Comparison of ENCODE assay signal across 8 cellular contexts in genomic region chr19:53192771-53193533, GRCh38. TPM values are rescaled to one million over a fixed set of nuclear protein-coding genes. Genes with fewer than 3 reads are reported as not detected.
A peak's percentile ranks its signal among the peaks of the same experiment; 100 is the strongest.
DNase-seq lines count a peak whose midpoint lies in the region; ATAC-seq and TF ChIP-seq lines count a peak whose summit lies in the region.

TSS of gene ZNF665 (minus strand) at chr19:53193358. CDS start at chr19:53182898, 10,460 bp downstream.

- DNase-seq in NCI-H748 treated with DMSO at 0.1 percent for 48 hours (lab: John Stamatoyannopoulos, UW) (peak; percentile 78), epidermal melanocyte (ENCODE audit: insufficient read length, low spot score) (peak; percentile 50)
- peak; percentile 80 for DNase-seq in activated CD8-positive, alpha-beta memory T cell treated with anti-CD3 and anti-CD28 coated beads, Interleukin-2, amount 50 U/mL, for 48 hours
- peak; percentile 66 for DNase-seq in stimulated activated CD8-positive, alpha-beta memory T cell treated with anti-CD3 and anti-CD28 coated beads, Interleukin-12 subunit alpha, Interleukin-12 subunit beta, amount 100 ng/mL, for 1 hour (ENCODE audit: low read depth)

- peak; percentile 58 for ATAC-seq in GM19023 (IDR thresholded peaks at IDR 0.05; ENCODE audit: unreplicated experiment)
- ATAC-seq in GM18867 (IDR thresholded peaks at IDR 0.05; ENCODE audit: unreplicated experiment): no peak

- 9 to 15% methylated on average over 44 to 45 of the region's 53 CpGs for WGBS in mesodermal cell (ENCODE audit: insufficient coverage in 2 of 2), 2 experiments

- peaks cover 17% of the 10 kb centered on the region for H3K36me3 ChIP-seq in mesodermal cell (ENCODE audit: control insufficient read depth, insufficient read depth, low read length)

- H3K4me1 ChIP-seq in mesodermal cell (ENCODE audit: control insufficient read depth, insufficient read depth, low read length, poor library complexity, severe bottlenecking): no peaks in the 10 kb centered on the region

- peak within 1 kb of the TSS; percentile 64 for H3K4me3 ChIP-seq in mesodermal cell (ENCODE audit: extremely low read depth, insufficient read depth, low read length, poor library complexity, severe bottlenecking)

- H3K27ac ChIP-seq in 22Rv1 (peak within 1 kb of the TSS; percentile 63), mesodermal cell (ENCODE audit: low read depth, low read length, severe bottlenecking) (no peak within 1 kb of the TSS)

- peaks cover 37% of the 10 kb centered on the region for H3K9me3 ChIP-seq in mesodermal cell (ENCODE audit: control insufficient read depth, low read length)

- TF ChIP-seq CTCF in 22Rv1 (IDR thresholded peaks at IDR 0.05): no peak

RNA-seq across cellular contexts. Expression of gene ZNF665, which starts in this region (rescaled TPM):
- 4.2 TPM for polyA plus RNA-seq in mesodermal cell (2013, experiment 1 of 2)
- 4.8 TPM for polyA plus RNA-seq in mesodermal cell (2013, experiment 2 of 2)
